ENCODE assay signal across 20 cellular contexts in genomic region chr4:86606809-86607208, GRCh38. TPM values are rescaled to one million over a fixed set of nuclear protein-coding genes. Genes with fewer than 3 reads are reported as not detected.
DNase-seq lines count a peak whose midpoint lies in the region; ATAC-seq, FAIRE-seq and TF ChIP-seq lines count a peak whose summit lies in the region.
"Had no signal": no experiment of that assay in that cellular context is flagged by ENCODE, and none has a peak within 500 bp of the region (broad histone marks: within the 10 kb centered on the region; RNA-seq: fewer than 3 reads in every experiment).

No MANE protein-coding gene starts in this region.

- H3K27me3 Mint-ChIP-seq in nephron progenitor cell (ENCODE audit: low read depth, poor library complexity), result no peaks in the 10 kb centered on the region
- H3K27me3 Mint-ChIP-seq: CD8-positive, alpha-beta memory T cell had no signal

- H3K9me3 ChIP-seq in HEK293 (ENCODE audit: control insufficient read depth, insufficient read depth, low read depth, low read length), result no peaks in the 10 kb centered on the region
- no peaks in the 10 kb centered on the region for H3K9me3 ChIP-seq in kidney (ENCODE audit: control insufficient read depth in 1 of 2, low read length in 2 of 2)
- no peaks in the 10 kb centered on the region for H3K9me3 ChIP-seq in right atrium auricular region
- H3K9me3 ChIP-seq: BE2C, BLaER1 had no signal

- CTCF ChIA-PET in HEK293 (lab: Yijun Ruan, JAX), result interaction anchor here (0.7 kb wide), 1 partner anchor 84 kb away, joined by 6 read pairs; no protein-coding TSS in a partner anchor

- no peak for ATAC-seq in GM21576 (IDR thresholded peaks at IDR 0.05; ENCODE audit: unreplicated experiment)

- no peaks in the 10 kb centered on the region for H3K36me3 ChIP-seq in HEK293 (ENCODE audit: control insufficient read depth in 2 of 2, insufficient read depth in 1 of 2, low read length in 2 of 2)
- H3K36me3 ChIP-seq in kidney (ENCODE audit: control insufficient read depth in 1 of 2, insufficient read depth in 2 of 2, low read length in 2 of 2), result no peaks in the 10 kb centered on the region
- H3K36me3 ChIP-seq in right atrium auricular region, result no peaks in the 10 kb centered on the region
- H3K36me3 ChIP-seq: BE2C, BLaER1 had no signal

- H3K36me3 Mint-ChIP-seq in nephron progenitor cell (ENCODE audit: low read depth), result peaks cover 20% of the 10 kb centered on the region
- H3K36me3 Mint-ChIP-seq: CD14-positive monocyte; CD4-positive, alpha-beta memory T cell; CD4-positive, CD25-positive, alpha-beta regulatory T cell; CD8-positive, alpha-beta memory T cell had no signal

- H3K27ac ChIP-seq in HEK293 (ENCODE audit: extremely low read depth, low read depth, low read length), result no peak overlapping the region
- H3K27ac ChIP-seq in kidney (ENCODE audit: low read depth in 2 of 2, low read length in 2 of 2), result no peak overlapping the region
- H3K27ac ChIP-seq in right atrium auricular region, result no peak overlapping the region
- H3K27ac ChIP-seq: BLaER1 had no signal

- H3K4me1 Mint-ChIP-seq in nephron progenitor cell, result peaks cover 17% of the 10 kb centered on the region
- H3K4me1 Mint-ChIP-seq: CD14-positive monocyte; CD4-positive, CD25-positive, alpha-beta regulatory T cell; CD8-positive, alpha-beta memory T cell had no signal

- no peak overlapping the region for H3K27ac Mint-ChIP-seq in nephron progenitor cell
- H3K27ac Mint-ChIP-seq: CD14-positive monocyte; CD4-positive, alpha-beta memory T cell; CD4-positive, CD25-positive, alpha-beta regulatory T cell; CD8-positive, alpha-beta memory T cell had no signal

- TF ChIP-seq CTCF in D721Med (IDR thresholded peaks at IDR 0.05; ENCODE audit: insufficient read depth, missing control alignments) (no peak), HEK293 (tag by site-specific recombination; IDR thresholded peaks at IDR 0.05) (no peak), kidney (IDR thresholded peaks at IDR 0.05; ENCODE audit: borderline replicate concordance, extremely low read depth, insufficient read depth) (no peak), nephron progenitor cell (IDR thresholded peaks at IDR 0.05) (no peak), right atrium auricular region (IDR thresholded peaks at IDR 0.05) (no peak)

- POLR2A ChIA-PET in HEK293 (lab: Yijun Ruan, JAX), result no interaction called here

- no peaks in the 10 kb centered on the region for H3K27me3 ChIP-seq in right atrium auricular region
- H3K27me3 ChIP-seq: BE2C, BLaER1 had no signal

- H3K9me3 Mint-ChIP-seq in nephron progenitor cell, result no peaks in the 10 kb centered on the region
- H3K9me3 Mint-ChIP-seq: CD14-positive monocyte; CD4-positive, CD25-positive, alpha-beta regulatory T cell; CD8-positive, alpha-beta memory T cell had no signal

- H3K4me1 ChIP-seq in HEK293 (ENCODE audit: control insufficient read depth, insufficient read depth, low read length), result no peaks in the 10 kb centered on the region
- H3K4me1 ChIP-seq in kidney (ENCODE audit: control insufficient read depth in 1 of 2, insufficient read depth in 1 of 2, low read depth in 1 of 2, low read length in 2 of 2), result peaks cover 0 to 4% of the 10 kb centered on the region in 2 donors
- H3K4me1 ChIP-seq in right atrium auricular region, result no peaks in the 10 kb centered on the region
- H3K4me1 ChIP-seq: BLaER1 had no signal

- FAIRE-seq in D721Med (lab: Jason Lieb, UNC) (peak; percentile 48), kidney (lab: Jason Lieb, UNC) (peak; percentile 32)
- FAIRE-seq: GM12891, GM19239 had no signal

- H3K4me3 ChIP-seq in HEK293 (ENCODE audit: low read depth, low read length), result no peak overlapping the region
- no peak overlapping the region for H3K4me3 ChIP-seq in kidney (ENCODE audit: low read length in 2 of 2)
- H3K4me3 ChIP-seq in right atrium auricular region, result no peak overlapping the region
- H3K4me3 ChIP-seq: BLaER1 had no signal

- intact Hi-C loops in kidney (cut with DNase I), result no loop called here

- DNase-seq in D721Med (ENCODE audit: insufficient read length, low spot score), result no peak
- no peak for DNase-seq in kidney
- DNase-seq in nephron progenitor cell, result no peak
- DNase-seq in right atrium auricular region (ENCODE audit: low spot score), result no peak
- DNase-seq: 8988T; ACHN; BE2C; C1 segment of cervical spinal cord; CD4-positive, alpha-beta memory T cell; CD4-positive, CD25-positive, alpha-beta regulatory T cell; CD8-positive, alpha-beta memory T cell; COR-L47; DMS79 treated with DMSO at 0.1 percent for 48 hours; GF-D8 had no signal

- no peak overlapping the region for H3K9ac ChIP-seq in kidney (ENCODE audit: low read length in 2 of 2)
- H3K9ac ChIP-seq: BLaER1 had no signal

- no peak overlapping the region for H3K4me3 Mint-ChIP-seq in nephron progenitor cell
- H3K4me3 Mint-ChIP-seq: CD14-positive monocyte; CD4-positive, alpha-beta memory T cell; CD4-positive, CD25-positive, alpha-beta regulatory T cell; CD8-positive, alpha-beta memory T cell had no signal

TF ChIP-seq in HEK293, 187 proteins besides CTCF, POLR2A, EP300 and RAD21:
- no peak for TF ChIP-seq ZNF394 (tag by site-specific recombination; IDR thresholded peaks at IDR 0.05; ENCODE audit: borderline replicate concordance)
- peak; percentile 31 for TF ChIP-seq PRDM6 (tag by site-specific recombination; IDR thresholded peaks at IDR 0.05)
- no peak for TF ChIP-seq ZBTB6 (tag by site-specific recombination; IDR thresholded peaks at IDR 0.05)
- no peak for TF ChIP-seq TCF7L2 (IDR thresholded peaks at IDR 0.05; ENCODE audit: borderline replicate concordance, low read depth, low read length)
- no peak for TF ChIP-seq ZNF398 (tag by site-specific recombination; IDR thresholded peaks at IDR 0.05)
- no peak for TF ChIP-seq ZNF544 (tag by site-specific recombination; IDR thresholded peaks at IDR 0.05)

RNA-seq across cellular contexts. Expression of gene PTPN13, which starts 12.7 kb away (rescaled TPM):
- total RNA-seq in kidney (62.3 TPM), right atrium auricular region (10 to 100 TPM in 1 of 2 donors, 1 to 10 TPM in 1; 6.2 to 12.1 TPM)
- 10.2 TPM for polyA plus RNA-seq in kidney (ENCODE audit: insufficient read depth, low read depth, low replicate concordance)
